Comparison of ENCODE assay signal across 21 cellular contexts in the genomic region with DNA sequence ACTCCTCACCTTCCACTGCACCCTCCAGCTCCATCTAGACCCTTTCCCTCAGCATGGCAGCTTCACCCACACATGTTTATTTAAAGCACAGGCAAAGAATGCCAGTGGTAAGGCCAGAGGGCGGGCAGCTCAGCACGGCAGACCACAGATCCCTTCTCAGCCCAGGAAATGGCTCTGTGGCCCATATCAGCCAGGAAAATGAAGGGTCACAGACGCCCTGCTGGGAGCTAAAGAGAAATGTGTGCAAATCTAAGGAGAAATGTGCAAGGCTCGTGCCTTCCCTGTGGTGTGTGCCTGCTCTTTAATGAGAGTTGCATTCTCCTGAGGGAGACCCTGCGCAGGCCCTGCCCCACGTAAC. TPM values are rescaled to one million over a fixed set of nuclear protein-coding genes. Genes with fewer than 3 reads are reported as not detected.
"Had no signal": no experiment of that assay in that cellular context is flagged by ENCODE, and none has a peak within 500 bp of the region (broad histone marks: within the 10 kb centered on the region; RNA-seq: fewer than 3 reads in every experiment).

No MANE protein-coding gene starts in this region.

- ATAC-seq: effector memory CD8-positive, alpha-beta T cell; gastrocnemius medialis had no signal

- H3K9me3 Mint-ChIP-seq: effector memory CD8-positive, alpha-beta T cell; nephron progenitor cell had no signal

- H3K4me3 ChIP-seq: esophagus muscularis mucosa, gastrocnemius medialis, heart right ventricle, sigmoid colon, suprapubic skin, tibial artery, upper lobe of left lung, uterus had no signal

- H3K27me3 ChIP-seq: uterus had no signal

- H3K4me1 ChIP-seq: gastrocnemius medialis, heart right ventricle, suprapubic skin, tibial artery, uterus had no signal

- H3K4me1 Mint-ChIP-seq: nephron progenitor cell had no signal

- H3K4me3 Mint-ChIP-seq: effector memory CD8-positive, alpha-beta T cell; nephron progenitor cell had no signal

- H3K27ac Mint-ChIP-seq: effector memory CD8-positive, alpha-beta T cell; nephron progenitor cell had no signal

- H3K27ac ChIP-seq: epithelial cell of prostate, esophagus muscularis mucosa, gastrocnemius medialis, heart right ventricle, neutrophil, sigmoid colon, suprapubic skin, tibial artery, upper lobe of left lung, uterus had no signal

- H3K36me3 ChIP-seq: esophagus muscularis mucosa, gastrocnemius medialis, heart right ventricle, neutrophil, sigmoid colon, suprapubic skin, tibial artery, upper lobe of left lung, uterus had no signal

- H3K9me3 ChIP-seq: esophagus muscularis mucosa, gastrocnemius medialis, heart right ventricle, neutrophil, sigmoid colon, suprapubic skin, tibial artery, upper lobe of left lung, uterus had no signal

- FAIRE-seq: islet of Langerhans, small intestine had no signal

- DNase-seq: effector memory CD8-positive, alpha-beta T cell; gastrocnemius medialis; heart right ventricle; hypothalamus; kidney glomerular epithelial cell; nephron progenitor cell; posterior cingulate gyrus; sigmoid colon; small intestine; stimulated activated CD4-positive, alpha-beta T cell treated with anti-CD3 and anti-CD28 coated beads, Interleukin-12 subunit alpha, Interleukin-12 subunit beta, amount 100 ng/mL, for 4 hours; stimulated activated CD4-positive, alpha-beta T cell treated with anti-CD3 and anti-CD28 coated beads, Interleukin-2, amount 100 ng/mL, for 48 hours; stimulated activated naive CD8-positive, alpha-beta T cell treated with anti-CD3 and anti-CD28 coated beads, Interleukin-15, Interleukin-2, amounts not matched to agents 100 U/mL and 50 U/mL, for 24 hours; tibial artery; upper lobe of left lung; uterus had no signal

RNA-seq across cellular contexts. Expression of gene PTPRN2, which starts 23.0 kb away (rescaled TPM):
- total RNA-seq: fibroblast of villous mesenchyme had no signal
